23 cellular contexts compared by ENCODE assay signal in the genomic region with DNA sequence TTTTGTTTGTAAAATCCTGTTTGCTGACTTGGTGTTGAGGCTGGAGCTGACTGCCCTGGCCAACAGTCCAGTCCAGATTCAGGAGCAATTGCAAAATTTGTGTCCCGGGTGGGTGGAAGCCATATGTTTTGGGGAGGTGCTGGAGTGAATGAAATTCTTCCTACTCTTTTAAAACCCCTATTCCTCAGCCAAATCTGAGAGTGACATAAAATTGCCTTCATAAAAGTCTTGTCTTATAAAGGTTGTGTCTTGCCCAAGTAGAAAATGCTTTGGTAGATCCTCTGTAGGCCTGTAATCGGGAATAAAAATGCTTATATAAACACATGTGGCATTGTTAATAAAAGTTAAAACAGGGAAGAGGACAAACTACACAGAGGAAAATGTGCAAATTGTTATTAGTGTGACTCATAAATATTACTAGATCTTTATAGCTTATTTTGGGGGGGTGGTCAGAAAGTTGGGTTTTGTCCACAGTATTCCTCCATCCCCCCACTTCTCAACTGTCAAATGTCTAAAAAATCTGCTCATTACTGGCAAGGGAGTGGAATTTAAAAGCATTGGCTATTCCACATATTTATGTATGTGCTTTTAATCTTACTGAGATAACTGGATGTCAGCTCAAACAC. TPM values are rescaled to one million over a fixed set of nuclear protein-coding genes. Genes with fewer than 3 reads are reported as not detected.
A peak's percentile ranks its signal among the peaks of the same experiment; 100 is the strongest.
DNase-seq lines count a peak whose midpoint lies in the region; ATAC-seq and TF ChIP-seq lines count a peak whose summit lies in the region.
"Had no signal": no experiment of that assay in that cellular context is flagged by ENCODE, and none has a peak within 500 bp of the region (broad histone marks: within the 10 kb centered on the region; RNA-seq: fewer than 3 reads in every experiment).

No MANE protein-coding gene starts in this region.

- TF ChIP-seq EP300 in sigmoid colon (IDR thresholded peaks at IDR 0.05), result no peak

- no peaks in the 10 kb centered on the region for H3K9me3 ChIP-seq in sigmoid colon
- no peaks in the 10 kb centered on the region for H3K9me3 ChIP-seq in SJCRH30 (replicated peaks)
- no peaks in the 10 kb centered on the region for H3K9me3 ChIP-seq in testis
- H3K9me3 ChIP-seq: A549, MG63, transverse colon had no signal

- H3K36me3 ChIP-seq in sigmoid colon (peaks cover 5 to 67% (median 18%) of the 10 kb centered on the region in 4 donors), SJCRH30 (peaks cover 49% of the 10 kb centered on the region), testis (ENCODE audit: low read depth, missing control alignments) (no peaks in the 10 kb centered on the region)

- intact Hi-C loops in sigmoid colon (cut with DNase I), result no loop called here
- intact Hi-C loops in testis (cut with DNase I; ENCODE audit: low total_unique reads), result no loop called here

- H3K27ac ChIP-seq in adipose tissue (ENCODE audit: low read depth, low read length), result peak overlapping the region; percentile 45
- H3K27ac ChIP-seq in sigmoid colon, result peak overlapping the region; percentile 21 to 55 (median 36)
- H3K27ac ChIP-seq in SJCRH30, result no peak overlapping the region
- H3K27ac ChIP-seq in testis, result no peak overlapping the region
- H3K27ac ChIP-seq: A549, transverse colon had no signal

- 62 to 92% (median 67%) methylated on average over 2 of the region's 2 CpGs for WGBS in adipose tissue, 3 donors
- WGBS in sigmoid colon, 2 donors, result 78 to 90% methylated on average over 2 of the region's 2 CpGs
- 72 to 83% methylated on average over 2 of the region's 2 CpGs for WGBS in testis, 2 donors

- TF ChIP-seq POLR2A in sigmoid colon (IDR thresholded peaks at IDR 0.05) (no peak), testis (IDR thresholded peaks at IDR 0.05) (no peak)

- ATAC-seq in GM19467 (IDR thresholded peaks at IDR 0.05; ENCODE audit: unreplicated experiment) (no peak), GM21825 (IDR thresholded peaks at IDR 0.05; ENCODE audit: unreplicated experiment) (no peak)
- ATAC-seq: A549; stimulated activated memory B cell treated with anti-CD40 and anti-IgM and Interleukin-4, amounts not matched to agents 10 μg/mL and 1 μg/mL and 100 μg/mL, for 72 hours had no signal

- H3K4me1 ChIP-seq in sigmoid colon, result peaks cover 0 to 22% (median 14%) of the 10 kb centered on the region in 4 donors
- no peaks in the 10 kb centered on the region for H3K4me1 ChIP-seq in SJCRH30
- H3K4me1 ChIP-seq in testis, result no peaks in the 10 kb centered on the region
- H3K4me1 ChIP-seq: A549, transverse colon had no signal

- DNase-seq in AG10803 (ENCODE audit: low read depth) (peak; percentile 83), foreskin fibroblast (peak; percentile 48 to 77), sigmoid colon (no peak), SJCRH30 (no peak), testis (no peak)
- DNase-seq: activated CD4-positive, alpha-beta T cell treated with anti-CD3 and anti-CD28 coated beads, Interleukin-2, amount 10 ng/mL, durations not matched to agents 24 days and 14 days; activated effector memory CD4-positive, alpha-beta T cell treated with Interleukin-2 at 50 U/mL for 16 hours; CD4-positive, alpha-beta T cell; DND-41; NCI-H1694 treated with DMSO at 0.1 percent for 48 hours; NCI-H446; posterior cingulate gyrus; RPMI8226; stimulated activated CD4-positive, alpha-beta T cell treated with anti-CD3 and anti-CD28 coated beads, Interleukin-12 subunit alpha, Interleukin-12 subunit beta, amount 100 ng/mL, for 4 hours; SW 1271; transverse colon had no signal

- H3K4me3 ChIP-seq in AG10803 (ENCODE audit: low read length) (no peak overlapping the region), foreskin fibroblast (ENCODE audit: low read depth in 1 of 2, low read length in 2 of 2) (no peak overlapping the region), sigmoid colon (no peak overlapping the region), SJCRH30 (no peak overlapping the region), testis (no peak overlapping the region)
- H3K4me3 ChIP-seq: A549, lung, MG63, transverse colon had no signal

- TF ChIP-seq CTCF in AG10803 (conservative IDR thresholded peaks at IDR 0.05; ENCODE audit: low read length) (no peak), foreskin fibroblast (IDR thresholded peaks at IDR 0.05; ENCODE audit: low read depth, low read length) (no peak), sigmoid colon (IDR thresholded peaks at IDR 0.05) (no peak), testis (IDR thresholded peaks at IDR 0.05) (no peak)

- H3K27me3 ChIP-seq in sigmoid colon (no peaks in the 10 kb centered on the region), SJCRH30 (no peaks in the 10 kb centered on the region), testis (no peaks in the 10 kb centered on the region)
- H3K27me3 ChIP-seq: MG63, transverse colon had no signal

RNA-seq across cellular contexts. Expression of gene NNT, which starts 45.6 kb away (rescaled TPM):
- polyA plus RNA-seq in adipose tissue (10 to 100 TPM; 13.2 to 40.3 (median 17.2) TPM), sigmoid colon (10 to 100 TPM; 15.7 to 28.8 (median 16.8) TPM), testis (ENCODE audit: insufficient read depth, low read depth, low replicate concordance) (25.4 TPM)
- total RNA-seq in sigmoid colon (10 to 100 TPM; 48.5 to 80.3 (median 73.7) TPM), testis (10 to 100 TPM; 32.1 to 55.0 TPM)
- 122 and 130 TPM in 2 replicates for total RNA-seq in SJCRH30 (2014; rRNA removed; shearing (Covaris generic))

Comparison
In these comparisons a context has a peak if more than half of its experiments do, and no peak if none do; other contexts are left out.
1. DNase-seq: peak in AG10803 (single experiment) and foreskin fibroblast (2 of 2); none in sigmoid colon (single experiment), SJCRH30 (0 of 2) and testis (single experiment).
2. H3K27ac ChIP-seq: peak in adipose tissue (single experiment) and sigmoid colon (4 of 4); none in SJCRH30 (single experiment) and testis (0 of 2).